In genomic region chr12:6684609-6685008, GRCh38 we compare ENCODE assay signal across 1 cellular context.
A peak's percentile ranks its signal among the peaks of the same experiment; 100 is the strongest.
TF ChIP-seq lines count a peak whose summit lies in the region.

No MANE protein-coding gene starts in this region.

TF ChIP-seq in HepG2, 621 proteins besides CTCF, POLR2A, EP300 and RAD21:
- TF ChIP-seq ZNF232 (CRISPR knock-in tag; IDR thresholded peaks at IDR 0.05; ENCODE audit: borderline replicate concordance) = no peak
- no peak for TF ChIP-seq ZNF749 (CRISPR knock-in tag; IDR thresholded peaks at IDR 0.05; ENCODE audit: borderline replicate concordance)
- TF ChIP-seq ZNF224 (CRISPR knock-in tag; IDR thresholded peaks at IDR 0.05) = no peak
- TF ChIP-seq STAG1 (CRISPR knock-in tag; IDR thresholded peaks at IDR 0.05) = peak; percentile 45
- no peak for TF ChIP-seq TGIF2 (CRISPR knock-in tag; IDR thresholded peaks at IDR 0.05)
- no peak for TF ChIP-seq FLYWCH1 (CRISPR knock-in tag; IDR thresholded peaks at IDR 0.05)
- peak; percentile 61 for TF ChIP-seq ARID3A (IDR thresholded peaks at IDR 0.05; ENCODE audit: low read depth, low read length)
- peak; percentile 40; the same call in 1 of the 2 replicates for TF ChIP-seq CEBPG (CRISPR knock-in tag; IDR thresholded peaks at IDR 0.05)
- no peak for TF ChIP-seq THYN1 (CRISPR knock-in tag; IDR thresholded peaks at IDR 0.05; ENCODE audit: borderline replicate concordance, low read depth)
- TF ChIP-seq RBM39 (IDR thresholded peaks at IDR 0.05; ENCODE audit: low read depth, low read length, poor library complexity, severe bottlenecking) = no peak
- TF ChIP-seq HNF1B (CRISPR knock-in tag; IDR thresholded peaks at IDR 0.05) = no peak
- TF ChIP-seq CEBPB (IDR thresholded peaks at IDR 0.05; ENCODE audit: borderline replicate concordance, low read depth, low read length) = peak; percentile 15; the same call in 1 of the 2 replicates
